ENCODE assay signal across 19 cellular contexts in the genomic region with DNA sequence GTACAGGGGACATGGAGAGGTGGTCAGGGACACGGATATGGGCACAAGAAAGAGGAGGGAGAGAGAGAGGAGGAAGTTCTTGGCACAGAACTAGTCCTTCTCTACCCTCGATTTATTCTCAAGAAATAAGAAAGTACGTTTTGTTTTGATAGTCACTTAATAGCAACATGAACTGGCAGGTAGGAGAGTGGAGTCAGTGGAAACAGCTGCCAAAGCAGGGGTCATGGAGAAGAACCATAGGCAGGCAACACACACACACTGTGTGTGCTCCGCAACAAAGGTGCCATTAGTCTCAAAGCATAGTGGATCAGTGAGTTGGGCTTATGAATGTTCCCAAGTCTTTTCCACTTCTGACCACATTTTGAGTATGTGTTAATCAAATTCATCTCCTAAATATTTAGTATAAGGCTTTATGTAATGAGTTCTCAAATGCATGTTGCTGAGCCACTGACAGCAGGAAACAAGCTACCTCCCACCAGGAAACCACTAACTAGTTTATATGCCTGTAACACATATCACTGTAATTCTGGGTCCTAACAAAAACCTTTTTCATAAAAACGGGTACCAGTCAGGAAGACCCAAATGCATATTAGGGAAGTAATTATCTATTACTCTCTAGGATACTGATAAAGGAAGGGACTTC. TPM values are rescaled to one million over a fixed set of nuclear protein-coding genes. Genes with fewer than 3 reads are reported as not detected.
DNase-seq lines count a peak whose midpoint lies in the region; ATAC-seq, FAIRE-seq and TF ChIP-seq lines count a peak whose summit lies in the region.
"Had no signal": no experiment of that assay in that cellular context is flagged by ENCODE, and none has a peak within 500 bp of the region (broad histone marks: within the 10 kb centered on the region; RNA-seq: fewer than 3 reads in every experiment).

No MANE protein-coding gene starts in this region.

- H3K4me1 Mint-ChIP-seq in activated naive CD4-positive, alpha-beta T cell treated with anti-CD3 and anti-CD28 coated beads, Interleukin-2, amount 50 U/mL, for 24 hours: peaks cover 36% of the 10 kb centered on the region
- peaks cover 13 to 30% of the 10 kb centered on the region in 2 donors for H3K4me1 Mint-ChIP-seq in stimulated activated naive B cell treated with anti-CD40 and anti-IgM and Interleukin-4, amounts not matched to agents 10 μg/mL and 1 μg/mL and 100 μg/mL, for 72 hours

- H3K4me1 ChIP-seq in small intestine (ENCODE audit: control insufficient read depth in 2 of 2, insufficient read depth in 1 of 2, low read depth in 1 of 2, low read length in 1 of 2): peaks cover 0 to 5% of the 10 kb centered on the region in 2 donors
- H3K4me1 ChIP-seq: SJCRH30 had no signal

- FAIRE-seq in small intestine (lab: Jason Lieb, UNC): no peak
- FAIRE-seq: HTR-8/SVneo had no signal

- TF ChIP-seq CTCF in choroid plexus epithelial cell (conservative IDR thresholded peaks at IDR 0.05; ENCODE audit: low read depth, low read length): no peak

- no peak for ATAC-seq in stimulated activated naive B cell treated with anti-CD40 and anti-IgM and Interleukin-4, amounts not matched to agents 10 μg/mL and 1 μg/mL and 100 μg/mL, for 72 hours (replicated peaks)
- no peak for ATAC-seq in GM18520 (IDR thresholded peaks at IDR 0.05; ENCODE audit: unreplicated experiment)
- ATAC-seq: PC-3 had no signal

- H3K27me3 ChIP-seq in small intestine (ENCODE audit: control insufficient read depth in 2 of 2, insufficient read depth in 2 of 2, low read length in 2 of 2): no peaks in the 10 kb centered on the region
- H3K27me3 ChIP-seq: SJCRH30 had no signal

- H3K36me3 Mint-ChIP-seq in activated naive CD4-positive, alpha-beta T cell treated with anti-CD3 and anti-CD28 coated beads, Interleukin-2, amount 50 U/mL, for 24 hours: peaks cover 19% of the 10 kb centered on the region
- H3K36me3 Mint-ChIP-seq in stimulated activated naive B cell treated with anti-CD40 and anti-IgM and Interleukin-4, amounts not matched to agents 10 μg/mL and 1 μg/mL and 100 μg/mL, for 72 hours: peaks cover 38 to 57% of the 10 kb centered on the region in 2 donors

- peak overlapping the region; percentile 27 for H3K4me3 Mint-ChIP-seq in activated naive CD4-positive, alpha-beta T cell treated with anti-CD3 and anti-CD28 coated beads, Interleukin-2, amount 50 U/mL, for 24 hours
- H3K4me3 Mint-ChIP-seq in stimulated activated naive B cell treated with anti-CD40 and anti-IgM and Interleukin-4, amounts not matched to agents 10 μg/mL and 1 μg/mL and 100 μg/mL, for 72 hours: no peak overlapping the region

- H3K4me3 ChIP-seq in choroid plexus epithelial cell (ENCODE audit: low read depth, low read length): no peak overlapping the region
- no peak overlapping the region for H3K4me3 ChIP-seq in small intestine (ENCODE audit: low read depth in 1 of 2, low read length in 2 of 2)
- H3K4me3 ChIP-seq: SJCRH30 had no signal

- no peak overlapping the region for H3K27ac ChIP-seq in small intestine (ENCODE audit: low read depth in 1 of 2, low read length in 1 of 2)
- H3K27ac ChIP-seq: SJCRH30 had no signal

- no peaks in the 10 kb centered on the region for H3K9me3 Mint-ChIP-seq in activated naive CD4-positive, alpha-beta T cell treated with anti-CD3 and anti-CD28 coated beads, Interleukin-2, amount 50 U/mL, for 24 hours
- no peaks in the 10 kb centered on the region for H3K9me3 Mint-ChIP-seq in stimulated activated naive B cell treated with anti-CD40 and anti-IgM and Interleukin-4, amounts not matched to agents 10 μg/mL and 1 μg/mL and 100 μg/mL, for 72 hours

- no peaks in the 10 kb centered on the region for H3K27me3 Mint-ChIP-seq in activated naive CD4-positive, alpha-beta T cell treated with anti-CD3 and anti-CD28 coated beads, Interleukin-2, amount 50 U/mL, for 24 hours
- no peaks in the 10 kb centered on the region for H3K27me3 Mint-ChIP-seq in stimulated activated naive B cell treated with anti-CD40 and anti-IgM and Interleukin-4, amounts not matched to agents 10 μg/mL and 1 μg/mL and 100 μg/mL, for 72 hours

- peak overlapping the region; percentile 64 for H3K27ac Mint-ChIP-seq in activated naive CD4-positive, alpha-beta T cell treated with anti-CD3 and anti-CD28 coated beads, Interleukin-2, amount 50 U/mL, for 24 hours
- peak overlapping the region; percentile 52 for H3K27ac Mint-ChIP-seq in stimulated activated naive B cell treated with anti-CD40 and anti-IgM and Interleukin-4, amounts not matched to agents 10 μg/mL and 1 μg/mL and 100 μg/mL, for 72 hours

- no peak for DNase-seq in activated naive CD4-positive, alpha-beta T cell (lab: John Stamatoyannopoulos, UW)
- DNase-seq in NOMO-1 treated with DMSO at 0.1 percent for 48 hours (lab: John Stamatoyannopoulos, UW; ENCODE audit: unreplicated experiment) (peak; percentile 19), choroid plexus epithelial cell (ENCODE audit: low read depth) (peak; percentile 18), NCI-H2107 (lab: John Stamatoyannopoulos, UW) (no peak), small intestine (no peak)
- DNase-seq in stimulated activated naive B cell treated with anti-CD40 and anti-IgM and Interleukin-4, amounts not matched to agents 10 μg/mL and 1 μg/mL and 100 μg/mL, for 72 hours: no peak
- DNase-seq: effector CD8-positive, alpha-beta T cell; HCEC 1CT; hippocampal formation; kidney glomerular epithelial cell; mesendoderm; MM.1S; NCI-H2081; NCI-H526; PC-3; SJCRH30 had no signal

- 70 to 74% (median 74%) methylated on average over 5 of the region's 5 CpGs for WGBS in small intestine, 3 donors

- H3K36me3 ChIP-seq in small intestine (ENCODE audit: control insufficient read depth in 2 of 2, insufficient read depth in 2 of 2, low read length in 2 of 2): peaks cover 18 to 41% of the 10 kb centered on the region in 2 donors

- H3K9me3 ChIP-seq in small intestine (ENCODE audit: control insufficient read depth, low read depth): no peaks in the 10 kb centered on the region
- H3K9me3 ChIP-seq: SJCRH30 had no signal

RNA-seq across cellular contexts. Expression of gene IWS1, which starts 41.1 kb away (rescaled TPM):
- polyA plus RNA-seq in small intestine: 10 to 100 TPM; 23.3 to 53.0 (median 43.8) TPM

RNA-seq across cellular contexts. Expression of gene MYO7B, which starts 50.3 kb away (rescaled TPM):
- polyA plus RNA-seq in small intestine: 100 to 1,000 TPM in 2 of 3 donors, 10 to 100 TPM in 1; 85.6 to 617 (median 598) TPM

Comparison
In these comparisons a context has a peak if more than half of its experiments do, and no peak if none do; other contexts are left out.
1. DNase-seq: peak in NOMO-1 treated with DMSO at 0.1 percent for 48 hours (single experiment) and choroid plexus epithelial cell (single experiment); none in activated naive CD4-positive, alpha-beta T cell (0 of 4), stimulated activated naive B cell treated with anti-CD40 and anti-IgM and Interleukin-4, amounts not matched to agents 10 μg/mL and 1 μg/mL and 100 μg/mL, for 72 hours (single experiment), NCI-H2107 (single experiment) and small intestine (single experiment).